Comparison of ENCODE assay signal across 11 cellular contexts in the genomic region with DNA sequence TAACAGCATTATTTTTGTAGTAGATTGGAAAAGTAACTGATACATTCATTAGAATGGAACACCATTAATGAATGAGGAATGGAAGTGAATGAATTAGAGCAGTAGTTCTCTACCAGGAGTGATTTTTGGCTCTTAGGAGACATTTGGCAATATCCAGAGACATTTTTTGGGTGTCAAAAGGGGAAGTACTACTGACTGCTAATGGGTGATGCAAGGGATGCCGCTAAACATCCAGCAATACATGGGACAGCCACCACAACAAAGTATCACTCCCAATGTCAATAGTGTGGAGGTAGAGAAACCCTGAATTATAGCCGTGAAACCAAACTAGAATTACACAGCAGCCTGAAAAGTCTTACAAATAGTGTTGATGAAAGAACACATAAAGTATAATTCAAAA. TPM values are rescaled to one million over a fixed set of nuclear protein-coding genes. Genes with fewer than 3 reads are reported as not detected.
DNase-seq lines count a peak whose midpoint lies in the region; ATAC-seq and TF ChIP-seq lines count a peak whose summit lies in the region.
"Had no signal": no experiment of that assay in that cellular context is flagged by ENCODE, and none has a peak within 500 bp of the region (broad histone marks: within the 10 kb centered on the region; RNA-seq: fewer than 3 reads in every experiment).

No MANE protein-coding gene starts in this region.

- H3K9me3 Mint-ChIP-seq in activated naive CD4-positive, alpha-beta T cell treated with anti-CD3 and anti-CD28 coated beads, Interleukin-2, amount 50 U/mL, for 24 hours: no peaks in the 10 kb centered on the region

- no peaks in the 10 kb centered on the region for H3K9me3 ChIP-seq in thoracic aorta

- no peak for DNase-seq in activated naive CD4-positive, alpha-beta T cell (lab: John Stamatoyannopoulos, UW)
- DNase-seq in SKM-1 (lab: John Stamatoyannopoulos, UW; ENCODE audit: unreplicated experiment) (peak; percentile 11), epithelial cell of proximal tubule (ENCODE audit: low read depth) (no peak), thoracic aorta (ENCODE audit: low spot score) (no peak), HT-29 (ENCODE audit: low spot score) (no peak), NCI-H748 (lab: John Stamatoyannopoulos, UW; ENCODE audit: unreplicated experiment) (no peak)
- DNase-seq: foreskin fibroblast, NCI-H1105 had no signal

- peak overlapping the region; percentile 85 for H3K4me3 Mint-ChIP-seq in activated naive CD4-positive, alpha-beta T cell treated with anti-CD3 and anti-CD28 coated beads, Interleukin-2, amount 50 U/mL, for 24 hours

- peaks cover 59% of the 10 kb centered on the region for H3K4me1 Mint-ChIP-seq in activated naive CD4-positive, alpha-beta T cell treated with anti-CD3 and anti-CD28 coated beads, Interleukin-2, amount 50 U/mL, for 24 hours

- no peaks in the 10 kb centered on the region for H3K36me3 ChIP-seq in thoracic aorta

- H3K36me3 Mint-ChIP-seq in activated naive CD4-positive, alpha-beta T cell treated with anti-CD3 and anti-CD28 coated beads, Interleukin-2, amount 50 U/mL, for 24 hours: peaks cover 13% of the 10 kb centered on the region

- ATAC-seq in thoracic aorta (ENCODE audit: insufficient number of reproducible peaks, low FRiP score, low read depth): no peak
- no peak for ATAC-seq in GM21515 (IDR thresholded peaks at IDR 0.05; ENCODE audit: unreplicated experiment)

- peaks cover 23 to 58% of the 10 kb centered on the region in 2 donors for H3K4me1 ChIP-seq in thoracic aorta (ENCODE audit: control insufficient read depth in 1 of 2, low read depth in 2 of 2)

- H3K4me3 ChIP-seq in epithelial cell of proximal tubule (ENCODE audit: low read depth, low read length) (peak overlapping the region; percentile 98), thoracic aorta (peak overlapping the region; percentile 7)

- H3K27me3 Mint-ChIP-seq in activated naive CD4-positive, alpha-beta T cell treated with anti-CD3 and anti-CD28 coated beads, Interleukin-2, amount 50 U/mL, for 24 hours: no peaks in the 10 kb centered on the region

- no peak overlapping the region for H3K27ac ChIP-seq in thoracic aorta

- no peak for TF ChIP-seq CTCF in epithelial cell of proximal tubule (conservative IDR thresholded peaks at IDR 0.05; ENCODE audit: low read depth, low read length)
- no peak for TF ChIP-seq CTCF in thoracic aorta (IDR thresholded peaks at IDR 0.05)

- peak overlapping the region; percentile 97 for H3K27ac Mint-ChIP-seq in activated naive CD4-positive, alpha-beta T cell treated with anti-CD3 and anti-CD28 coated beads, Interleukin-2, amount 50 U/mL, for 24 hours

- H3K27me3 ChIP-seq in thoracic aorta (replicated peaks; ENCODE audit: insufficient read depth): no peaks in the 10 kb centered on the region

RNA-seq across cellular contexts. Expression of gene CHURC1, which starts 1.5 kb away (rescaled TPM):
- total RNA-seq in epithelial cell of proximal tubule (35.2 and 92.7 TPM in 2 replicates), thoracic aorta (100 to 1,000 TPM; 115 to 128 TPM)
- 13.9 TPM in 2 replicates for total RNA-seq in HT-29 (2014; rRNA removed; shearing (Covaris generic))

RNA-seq across cellular contexts. Expression of gene GPX2, which starts 26.7 kb away (rescaled TPM):
- total RNA-seq in epithelial cell of proximal tubule (not detected in 2 replicates), thoracic aorta (1 to 10 TPM in 1 of 2 donors, not detected in 1; 5.0 TPM)
- 1,024 and 1,115 TPM in 2 replicates for total RNA-seq in HT-29 (2014; rRNA removed; shearing (Covaris generic))
- total RNA-seq: myocyte had no signal

RNA-seq across cellular contexts. Expression of gene SPTB, which starts 36.1 kb away (rescaled TPM):
- total RNA-seq in epithelial cell of proximal tubule (0.36 and 1.8 TPM in 2 replicates), thoracic aorta (1 to 10 TPM; 5.6 to 9.9 TPM)
- under 0.01 and 0.03 TPM in 2 replicates for total RNA-seq in HT-29 (2014; rRNA removed; shearing (Covaris generic))

RNA-seq across cellular contexts. Expression of gene RAB15, which starts 56.3 kb away (rescaled TPM):
- 12.9 and 21.2 TPM in 2 replicates for total RNA-seq in epithelial cell of proximal tubule
- total RNA-seq in thoracic aorta: 1 to 10 TPM; 3.2 to 7.8 TPM
- 33.2 and 39.3 TPM in 2 replicates for total RNA-seq in HT-29 (2014; rRNA removed; shearing (Covaris generic))

Comparison
In these comparisons a context has a peak if more than half of its experiments do, and no peak if none do; other contexts are left out.
1. RNA of gene GPX2, which starts 26.7 kb away (total RNA-seq): 1,024 to 1,115 TPM in HT-29; 5.0 TPM in thoracic aorta and not detected in epithelial cell of proximal tubule; every median in the first group is over 100 times any median in the second.